Comparison of ENCODE assay signal across 17 cellular contexts in the genomic region with DNA sequence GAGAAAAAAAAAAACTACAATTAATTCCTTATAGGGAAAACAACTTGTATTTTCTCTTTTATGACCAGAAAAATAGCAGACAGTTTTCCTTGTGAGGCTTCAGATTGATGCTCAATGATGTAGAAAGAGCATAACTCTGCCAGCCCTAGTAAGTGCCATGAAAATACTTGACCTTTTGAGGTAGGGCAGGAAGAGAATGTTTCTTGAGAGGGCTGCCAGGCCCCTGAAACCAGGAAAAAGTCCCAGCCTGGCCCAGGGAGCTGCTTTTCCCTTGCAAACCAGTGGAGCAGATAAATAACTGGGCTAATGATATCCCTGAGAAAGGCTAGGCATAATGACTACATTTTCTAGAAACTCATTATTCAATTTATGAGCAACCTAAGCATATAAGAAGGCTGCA.
"Had no signal": no experiment of that assay in that cellular context is flagged by ENCODE, and none has a peak within 500 bp of the region (broad histone marks: within the 10 kb centered on the region; RNA-seq: fewer than 3 reads in every experiment).

No MANE protein-coding gene starts in this region.

- H3K9me3 ChIP-seq: ascending aorta had no signal

- DNase-seq: activated CD4-positive, alpha-beta memory T cell treated with anti-CD3 and anti-CD28 coated beads, Interleukin-2, amount 10 ng/mL, durations not matched to agents 7 days and 5 days; activated CD4-positive, alpha-beta T cell treated with anti-CD3 and anti-CD28 coated beads for 36 hours; activated CD8-positive, alpha-beta memory T cell treated with anti-CD3 and anti-CD28 coated beads, Interleukin-2, amount 50 U/mL, for 48 hours; activated naive CD8-positive, alpha-beta T cell treated with anti-CD3 and anti-CD28 coated beads, Interleukin-2, amount 10 ng/mL, durations not matched to agents 7 days and 5 days; central memory CD4-positive, alpha-beta T cell; cortex of kidney; effector CD8-positive, alpha-beta T cell; naive thymus-derived CD4-positive, alpha-beta T cell; posterior cingulate gyrus; T-cell; T1000; trophoblast cell had no signal

- H3K36me3 Mint-ChIP-seq: activated naive CD8-positive, alpha-beta T cell treated with anti-CD3 and anti-CD28 coated beads, Interleukin-2, amount 10 ng/mL, durations not matched to agents 7 days and 5 days; naive thymus-derived CD4-positive, alpha-beta T cell; stimulated activated effector memory CD8-positive, alpha-beta T cell treated with anti-CD3 and anti-CD28 coated beads, Interleukin-12 subunit alpha, Interleukin-12 subunit beta, amount 100 ng/mL, for 72 hours; T-cell had no signal

- H3K27ac ChIP-seq: ascending aorta, VCaP had no signal

- ATAC-seq: activated CD4-positive, alpha-beta T cell treated with anti-CD3 and anti-CD28 coated beads for 36 hours; naive thymus-derived CD4-positive, alpha-beta T cell; T-cell had no signal

- H3K4me2 ChIP-seq: smooth muscle cell had no signal

- H3K9me3 Mint-ChIP-seq: activated CD4-positive, alpha-beta memory T cell treated with anti-CD3 and anti-CD28 coated beads, Interleukin-2, amount 10 ng/mL, durations not matched to agents 7 days and 5 days; activated naive CD8-positive, alpha-beta T cell treated with anti-CD3 and anti-CD28 coated beads, Interleukin-2, amount 10 ng/mL, durations not matched to agents 7 days and 5 days; naive thymus-derived CD4-positive, alpha-beta T cell had no signal

- H3K4me3 ChIP-seq: ascending aorta, lung, smooth muscle cell had no signal

- H3K27ac Mint-ChIP-seq: activated CD4-positive, alpha-beta memory T cell treated with anti-CD3 and anti-CD28 coated beads, Interleukin-2, amount 10 ng/mL, durations not matched to agents 7 days and 5 days; activated CD4-positive, alpha-beta T cell treated with anti-CD3 and anti-CD28 coated beads for 36 hours; activated naive CD8-positive, alpha-beta T cell treated with anti-CD3 and anti-CD28 coated beads, Interleukin-2, amount 10 ng/mL, durations not matched to agents 7 days and 5 days; naive thymus-derived CD4-positive, alpha-beta T cell; stimulated activated effector memory CD8-positive, alpha-beta T cell treated with anti-CD3 and anti-CD28 coated beads, Interleukin-12 subunit alpha, Interleukin-12 subunit beta, amount 100 ng/mL, for 72 hours; T-cell had no signal

- H3K4me3 Mint-ChIP-seq: activated CD4-positive, alpha-beta memory T cell treated with anti-CD3 and anti-CD28 coated beads, Interleukin-2, amount 10 ng/mL, durations not matched to agents 7 days and 5 days; activated CD4-positive, alpha-beta T cell treated with anti-CD3 and anti-CD28 coated beads for 36 hours; activated naive CD8-positive, alpha-beta T cell treated with anti-CD3 and anti-CD28 coated beads, Interleukin-2, amount 10 ng/mL, durations not matched to agents 7 days and 5 days; naive thymus-derived CD4-positive, alpha-beta T cell; stimulated activated effector memory CD8-positive, alpha-beta T cell treated with anti-CD3 and anti-CD28 coated beads, Interleukin-12 subunit alpha, Interleukin-12 subunit beta, amount 100 ng/mL, for 72 hours; T-cell had no signal

- H3K4me1 Mint-ChIP-seq: activated CD4-positive, alpha-beta memory T cell treated with anti-CD3 and anti-CD28 coated beads, Interleukin-2, amount 10 ng/mL, durations not matched to agents 7 days and 5 days; activated naive CD8-positive, alpha-beta T cell treated with anti-CD3 and anti-CD28 coated beads, Interleukin-2, amount 10 ng/mL, durations not matched to agents 7 days and 5 days; stimulated activated effector memory CD8-positive, alpha-beta T cell treated with anti-CD3 and anti-CD28 coated beads, Interleukin-12 subunit alpha, Interleukin-12 subunit beta, amount 100 ng/mL, for 72 hours; T-cell had no signal

- H3K27me3 Mint-ChIP-seq: activated CD4-positive, alpha-beta memory T cell treated with anti-CD3 and anti-CD28 coated beads, Interleukin-2, amount 10 ng/mL, durations not matched to agents 7 days and 5 days; activated CD4-positive, alpha-beta T cell treated with anti-CD3 and anti-CD28 coated beads for 36 hours; activated naive CD8-positive, alpha-beta T cell treated with anti-CD3 and anti-CD28 coated beads, Interleukin-2, amount 10 ng/mL, durations not matched to agents 7 days and 5 days had no signal

- H3K27me3 ChIP-seq: ascending aorta had no signal

- H3K36me3 ChIP-seq: ascending aorta had no signal
